8 cellular contexts compared by ENCODE assay signal in the genomic region with DNA sequence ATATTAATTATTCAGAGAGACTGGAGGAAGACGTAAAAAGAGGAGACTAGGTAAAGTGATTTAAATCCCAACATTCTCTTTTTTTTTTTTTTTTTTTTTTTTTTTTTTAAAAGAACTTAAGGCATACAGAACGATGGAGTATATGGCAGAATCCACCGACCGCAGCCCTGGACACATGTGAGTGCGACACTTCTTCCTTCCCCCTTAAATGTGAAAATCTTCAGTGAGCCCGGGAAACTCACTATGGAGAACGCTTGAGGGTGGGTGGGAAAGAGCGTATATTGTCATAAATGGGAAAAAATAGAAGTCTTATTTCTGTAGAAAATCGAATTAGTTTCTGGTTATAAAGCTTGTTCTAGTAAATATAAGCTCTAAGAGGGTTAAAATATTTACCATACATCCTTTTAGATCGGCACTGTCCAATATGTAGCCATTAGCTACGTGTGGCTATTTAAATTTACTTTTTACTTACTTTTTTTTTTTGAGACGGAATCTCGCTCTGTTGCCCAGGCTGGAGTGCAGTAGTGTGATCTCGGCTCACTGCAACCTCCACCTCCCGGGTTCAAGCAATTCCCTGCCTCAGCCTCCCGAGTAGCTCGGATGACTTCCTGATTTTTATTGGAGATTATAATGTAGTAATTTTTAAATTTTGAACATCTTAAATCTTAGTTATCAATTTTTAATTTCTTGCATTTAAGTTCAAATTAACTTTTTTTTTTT. TPM values are rescaled to one million over a fixed set of nuclear protein-coding genes. Genes with fewer than 3 reads are reported as not detected.
A peak's percentile ranks its signal among the peaks of the same experiment; 100 is the strongest.
DNase-seq lines count a peak whose midpoint lies in the region; TF ChIP-seq lines count a peak whose summit lies in the region.

No MANE protein-coding gene starts in this region.

- no peak overlapping the region for H4K8ac ChIP-seq in neuronal stem cell (ENCODE audit: low read depth, low read length)

- H3K23ac ChIP-seq in neuronal stem cell (ENCODE audit: low read depth, low read length, poor library complexity): no peak overlapping the region

- peak overlapping the region; percentile 88 for H3K27ac ChIP-seq in VCaP
- no peak overlapping the region for H3K27ac ChIP-seq in neuronal stem cell (replicated peaks; ENCODE audit: low read length)

- in situ Hi-C loops in KBM-7 (cut with MboI; ENCODE audit: low pct_unique_long_range_greater_than_20kb, low sequenced_read_pairs): no loop called here
- in situ Hi-C loops in GM13976 (cut with MboI; ENCODE audit: low sequenced_read_pairs, unreplicated experiment): loop anchor here (25.0 kb wide), 1 partner anchor 260 kb away; no protein-coding TSS in a partner anchor

- no peak overlapping the region for H2BK5ac ChIP-seq in neuronal stem cell (ENCODE audit: low read length)

- H3K4me2 ChIP-seq in neuronal stem cell (ENCODE audit: insufficient read depth, low read length, poor library complexity, severe bottlenecking): peak overlapping the region; percentile 54

- no peak for TF ChIP-seq CTCF in VCaP (conservative IDR thresholded peaks at IDR 0.05)
- TF ChIP-seq CTCF in fibroblast of villous mesenchyme (IDR thresholded peaks at IDR 0.05; ENCODE audit: insufficient read depth, low read depth, low read length): no peak
- TF ChIP-seq CTCF in GM13976 (IDR thresholded peaks at IDR 0.05; ENCODE audit: borderline replicate concordance, control extremely low read depth, extremely low read depth, insufficient read depth, missing control alignments): no peak

- peaks cover 3 to 5% of the 10 kb centered on the region in 2 donors for H3K4me1 ChIP-seq in neuronal stem cell (ENCODE audit: control insufficient read depth in 2 of 2, insufficient read depth in 1 of 2, low read depth in 1 of 2, low read length in 2 of 2)

- H3K18ac ChIP-seq in neuronal stem cell (ENCODE audit: low read length): no peak overlapping the region

- H2AFZ ChIP-seq in neuronal stem cell (ENCODE audit: low read length): peak overlapping the region; percentile 98

- H3K9ac ChIP-seq in neuronal stem cell (ENCODE audit: low read depth, low read length, poor library complexity): no peak overlapping the region

- peak; percentile 2 for DNase-seq in NCI-H2029 (lab: John Stamatoyannopoulos, UW)
- no peak for DNase-seq in NCI-H2029 treated with DMSO at 0.1 percent for 48 hours (lab: John Stamatoyannopoulos, UW)
- peak; percentile 54 for DNase-seq in KBM-7
- DNase-seq in fibroblast of villous mesenchyme (ENCODE audit: low read depth): peak; percentile 48
- DNase-seq in neuronal stem cell (ENCODE audit: low spot score): no peak
- no peak for DNase-seq in GM13976 (ENCODE audit: low spot score)
- DNase-seq in amniotic stem cell (lab: John Stamatoyannopoulos, UW): no peak

- peaks cover 2 to 47% of the 10 kb centered on the region in 2 donors for H3K36me3 ChIP-seq in neuronal stem cell (replicated peaks in 1 of 2; ENCODE audit: control insufficient read depth in 2 of 2, insufficient read depth in 2 of 2, low read length in 2 of 2)

- no peaks in the 10 kb centered on the region for H3K27me3 ChIP-seq in neuronal stem cell (ENCODE audit: control insufficient read depth in 3 of 3, insufficient read depth in 3 of 3, low read depth in 1 of 3, low read length in 3 of 3)

- no peak overlapping the region for H3K4ac ChIP-seq in neuronal stem cell (ENCODE audit: low read length)

- H2BK120ac ChIP-seq in neuronal stem cell (ENCODE audit: low read depth, low read length): no peak overlapping the region

- no peak overlapping the region for H2BK15ac ChIP-seq in neuronal stem cell (ENCODE audit: low read length)

- WGBS in neuronal stem cell (ENCODE audit: extremely low coverage in 2 of 2, insufficient read length in 2 of 2, insufficient replicate concordance in 1 of 2), 2 donors: no CpG with 5 or more reads among the region's 17 CpGs

- no peak overlapping the region for H3K14ac ChIP-seq in neuronal stem cell (ENCODE audit: low read length)

- no peak overlapping the region for H4K91ac ChIP-seq in neuronal stem cell (ENCODE audit: low read depth, low read length, poor library complexity)

- H3K79me1 ChIP-seq in neuronal stem cell (ENCODE audit: low read depth, low read length): no peaks in the 10 kb centered on the region

- peak overlapping the region; percentile 96 for H3K4me3 ChIP-seq in fibroblast of villous mesenchyme (ENCODE audit: low read depth, low read length)
- peak overlapping the region; percentile 96 for H3K4me3 ChIP-seq in neuronal stem cell (ENCODE audit: low read length in 2 of 2)

- H3K9me3 ChIP-seq in neuronal stem cell (replicated peaks in 1 of 2; ENCODE audit: control insufficient read depth in 2 of 2, insufficient read depth in 1 of 2, low read depth in 1 of 2, low read length in 2 of 2): peaks cover 0 to 3% of the 10 kb centered on the region in 2 donors

- H2AK5ac ChIP-seq in neuronal stem cell (ENCODE audit: low read depth, low read length): no peak overlapping the region

- no peak overlapping the region for H2BK12ac ChIP-seq in neuronal stem cell (ENCODE audit: low read length)

RNA-seq across cellular contexts. Expression of gene NMD3, which starts 0.9 kb away (rescaled TPM):
- 42.8 and 80.7 TPM in 2 replicates for total RNA-seq in fibroblast of villous mesenchyme
- polyA plus RNA-seq in neuronal stem cell (2013, experiment 1 of 2): 24.2 TPM
- 23.3 TPM for polyA plus RNA-seq in neuronal stem cell (2013, experiment 2 of 2)

Comparison
In these comparisons a context has a peak if more than half of its experiments do, and no peak if none do; other contexts are left out.
1. DNase-seq: peak in NCI-H2029 (single experiment), KBM-7 (single experiment) and fibroblast of villous mesenchyme (single experiment); none in NCI-H2029 treated with DMSO at 0.1 percent for 48 hours (single experiment), neuronal stem cell (single experiment), GM13976 (single experiment) and amniotic stem cell (single experiment).